In the genomic region with DNA sequence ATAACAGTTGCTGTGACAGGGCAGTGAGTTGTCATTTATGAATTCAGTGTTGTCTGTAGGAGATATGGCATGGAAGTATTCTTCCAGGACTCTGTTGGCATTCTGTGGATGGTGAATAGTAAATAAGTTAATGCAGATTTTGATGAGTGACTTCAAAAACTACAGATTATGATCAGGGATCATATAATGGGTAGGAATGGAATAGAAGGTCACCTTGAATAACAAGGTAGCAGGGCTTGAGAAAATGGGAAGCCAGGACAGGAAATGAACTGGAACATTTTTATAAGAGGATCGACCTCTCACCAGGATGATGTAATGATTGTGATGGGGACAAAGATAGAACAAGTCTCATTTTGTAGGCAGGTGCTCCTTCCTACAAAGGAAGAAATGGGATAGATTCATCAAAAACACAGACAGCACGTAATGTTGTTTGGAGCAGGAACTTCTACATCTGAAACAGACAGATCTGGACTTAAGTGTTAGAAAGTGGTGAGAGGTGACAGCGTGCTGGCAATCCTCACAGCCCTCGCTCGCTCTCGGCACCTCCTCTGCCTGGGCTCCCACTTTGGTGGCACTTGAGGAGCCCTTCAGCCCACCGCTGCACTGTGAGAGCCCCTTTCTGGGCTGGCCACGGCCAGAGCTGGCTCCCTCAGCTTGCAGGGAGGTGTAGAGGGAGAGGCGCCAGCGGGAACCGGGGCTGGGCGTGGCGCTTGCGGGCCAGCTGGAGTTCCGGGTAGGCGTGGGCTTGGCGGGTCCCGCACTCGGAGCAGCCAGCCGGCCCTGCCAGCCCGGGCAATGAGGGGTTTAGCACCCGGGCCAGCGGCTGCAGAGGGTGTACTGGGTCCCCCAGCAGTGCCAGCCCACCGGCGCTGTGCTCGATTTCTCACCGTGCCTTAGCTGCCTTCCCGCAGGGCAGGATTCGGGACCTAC, we compare ENCODE assay signal across 38 cellular contexts. TPM values are rescaled to one million over a fixed set of nuclear protein-coding genes. Genes with fewer than 3 reads are reported as not detected.
DNase-seq lines count a peak whose midpoint lies in the region; ATAC-seq, FAIRE-seq and TF ChIP-seq lines count a peak whose summit lies in the region.
"Had no signal": no experiment of that assay in that cellular context is flagged by ENCODE, and none has a peak within 500 bp of the region (broad histone marks: within the 10 kb centered on the region; RNA-seq: fewer than 3 reads in every experiment).

No MANE protein-coding gene starts in this region.

- H3K27ac ChIP-seq in 22Rv1, result peak overlapping the region; percentile 74
- no peak overlapping the region for H3K27ac ChIP-seq in CD4-positive, alpha-beta T cell (ENCODE audit: low read depth, low read length)
- H3K27ac ChIP-seq in K562 (ENCODE audit: extremely low read depth, low read depth, low read length), result no peak overlapping the region
- H3K27ac ChIP-seq: C4-2B, esophagus muscularis mucosa, sigmoid colon, tibial nerve had no signal

- in situ Hi-C loops in K562 (cut with MboI), result loop anchor here (5.0 kb wide), 1 partner anchor 62 kb away; no protein-coding TSS in a partner anchor

- no peaks in the 10 kb centered on the region for H3K36me3 ChIP-seq in K562 (ENCODE audit: control insufficient read depth, insufficient read depth, low read length)
- H3K36me3 ChIP-seq: esophagus muscularis mucosa, sigmoid colon, tibial nerve had no signal

- TF ChIP-seq RAD21 in K562 (CRISPR knock-in tag; conservative IDR thresholded peaks at IDR 0.05 in 1 of 2, IDR thresholded peaks at IDR 0.05 in 1 of 2), result no peak

- intact Hi-C loops in CD4-positive, alpha-beta T cell (cut with DNase I, micrococcal nuclease), result no loop called here
- intact Hi-C loops in K562 (cut with micrococcal nuclease), result no loop called here

- no peak for FAIRE-seq in K562 (lab: Jason Lieb, UNC)
- FAIRE-seq: endometrium, TTC549 had no signal

- H4K20me1 ChIP-seq in K562 (replicated peaks; ENCODE audit: control insufficient read depth, insufficient read depth, low read length), result no peaks in the 10 kb centered on the region

- 0 out of 2 replicates have a peak, but pooled peaks have one; percentile 30 for TF ChIP-seq POLR2A in K562 (conservative IDR thresholded peaks at IDR 0.05)

- TF ChIP-seq CTCF in 22Rv1 (IDR thresholded peaks at IDR 0.05) (no peak), K562 (IDR thresholded peaks at IDR 0.05 in 2 of 3, conservative IDR thresholded peaks at IDR 0.05 in 1 of 3; ENCODE audit: insufficient read depth in 2 of 3, low read depth in 1 of 3, low read length in 3 of 3) (no peak)
- no peak for TF ChIP-seq CTCF in CD4-positive, alpha-beta T cell (IDR thresholded peaks at IDR 0.05)

- H3K27ac Mint-ChIP-seq in CD4-positive, alpha-beta T cell, result no peak overlapping the region
- H3K27ac Mint-ChIP-seq: activated naive CD8-positive, alpha-beta T cell treated with anti-CD3 and anti-CD28 coated beads, Interleukin-2, amount 10 ng/mL, durations not matched to agents 7 days and 5 days; HFFc6; mesothelial cell of epicardium; naive B cell; progenitor cell of endocrine pancreas had no signal

- H3K4me3 ChIP-seq in K562, result peak overlapping the region; percentile 22; the same call in 1 of the 2 replicates
- H3K4me3 ChIP-seq: sigmoid colon, tibial nerve had no signal

- H3K4me3 Mint-ChIP-seq in CD4-positive, alpha-beta T cell, result peak overlapping the region; percentile 60
- H3K4me3 Mint-ChIP-seq: activated naive CD8-positive, alpha-beta T cell treated with anti-CD3 and anti-CD28 coated beads, Interleukin-2, amount 10 ng/mL, durations not matched to agents 7 days and 5 days; activated T-cell treated with anti-CD3 and anti-CD28 coated beads, Interleukin-2, amount 50 U/mL, for 24 hours; HFFc6; mesothelial cell of epicardium had no signal

- H3K36me3 Mint-ChIP-seq in CD4-positive, alpha-beta T cell (ENCODE audit: low read depth), result no peaks in the 10 kb centered on the region
- H3K36me3 Mint-ChIP-seq: activated naive CD8-positive, alpha-beta T cell treated with anti-CD3 and anti-CD28 coated beads, Interleukin-2, amount 10 ng/mL, durations not matched to agents 7 days and 5 days; mesothelial cell of epicardium had no signal

- POLR2A ChIA-PET in CD4-positive, alpha-beta T cell (lab: Charles Lee), result no interaction called here
- POLR2A ChIA-PET in K562 (lab: Yijun Ruan, JAX), result interaction anchor here (0.6 to 1.2 kb wide), 2 partner anchors 29 to 601 kb away, joined by 3 to 4 read pairs; no protein-coding TSS in a partner anchor

- H3K9me3 Mint-ChIP-seq in CD4-positive, alpha-beta T cell, result no peaks in the 10 kb centered on the region
- H3K9me3 Mint-ChIP-seq: activated T-cell treated with anti-CD3 and anti-CD28 coated beads, Interleukin-2, amount 50 U/mL, for 24 hours; HFFc6; naive B cell had no signal

- WGBS in K562 (ENCODE audit: insufficient coverage, low coverage, missing lambda C conversion rate), result 32% methylated on average over 23 of the region's 29 CpGs

- H2AFZ ChIP-seq in K562 (ENCODE audit: low read depth, low read length), result peak overlapping the region; percentile 70

- no peak for TF ChIP-seq EP300 in K562 (IDR thresholded peaks at IDR 0.05; ENCODE audit: low read length)

- H3K9ac ChIP-seq in K562 (ENCODE audit: insufficient read depth in 1 of 2, low read depth in 2 of 2, low read length in 2 of 2), result peak overlapping the region; percentile 31 to 84

- H3K9me3 ChIP-seq in CD4-positive, alpha-beta T cell (ENCODE audit: control insufficient read depth, low read length), result no peaks in the 10 kb centered on the region
- H3K9me3 ChIP-seq in K562 (replicated peaks; ENCODE audit: control insufficient read depth, insufficient read depth, low read depth, low read length), result peaks cover 6% of the 10 kb centered on the region
- H3K9me3 ChIP-seq: Caco-2, esophagus muscularis mucosa, sigmoid colon, tibial nerve had no signal

- no peak for DNase-seq in CD4-positive, alpha-beta T cell
- peak; percentile 53 for DNase-seq in NCI-H2227 (lab: John Stamatoyannopoulos, UW; ENCODE audit: unreplicated experiment)
- peak in 1 of 4 experiments; percentile 51 for DNase-seq in K562 (ENCODE audit: extremely low read depth in 1 of 4, low spot score in 3 of 4)
- DNase-seq in A172 (ENCODE audit: low spot score), result no peak
- DNase-seq in activated CD8-positive, alpha-beta memory T cell treated with anti-CD3 and anti-CD28 coated beads for 24 hours, result no peak
- DNase-seq in MV-4-11 (lab: John Stamatoyannopoulos, UW), result no peak
- DNase-seq: activated CD4-positive, alpha-beta T cell treated with anti-CD3 and anti-CD28 coated beads, Interleukin-2, amount 50 U/mL, for 1 hour; activated CD4-positive, CD25-positive, alpha-beta regulatory T cell; activated gamma-delta T cell; activated naive CD8-positive, alpha-beta T cell treated with anti-CD3 and anti-CD28 coated beads, Interleukin-2, amount 10 ng/mL, durations not matched to agents 7 days and 5 days; activated T-cell treated with anti-CD3 and anti-CD28 coated beads, Interleukin-2, amount 50 U/mL, for 24 hours; Caco-2; caudate nucleus; dermis blood vessel endothelial cell; foreskin fibroblast; GOT3; head of caudate nucleus; HFFc6; islet precursor cell; naive B cell; NCI-H1105 treated with DMSO at 0.1 percent for 48 hours; NCI-H1930; NCI-H345; NCI-H748 treated with DMSO at 0.1 percent for 48 hours; sigmoid colon; stimulated activated CD4-positive, alpha-beta T cell treated with anti-CD3 and anti-CD28 coated beads, Interleukin-12 subunit alpha, Interleukin-12 subunit beta, amount 100 ng/mL, for 4 hours; stimulated activated CD4-positive, alpha-beta T cell treated with anti-CD3 and anti-CD28 coated beads, Interleukin-4, amount 100 ng/mL, for 24 hours; T-helper 1 cell had no signal

- no peaks in the 10 kb centered on the region for H3K4me1 Mint-ChIP-seq in CD4-positive, alpha-beta T cell (ENCODE audit: low read depth)
- H3K4me1 Mint-ChIP-seq: mesothelial cell of epicardium had no signal

- ATAC-seq in CD4-positive, alpha-beta T cell (ENCODE audit: poor library complexity), result no peak
- no peak for ATAC-seq in K562

- no peaks in the 10 kb centered on the region for H3K9me1 ChIP-seq in K562 (ENCODE audit: control insufficient read depth, insufficient read depth, low read length)

- peaks cover 3 to 8% of the 10 kb centered on the region in 2 experiments; a peak in 4 of 5 replicates for H3K4me1 ChIP-seq in K562 (replicated peaks in 1 of 2; ENCODE audit: control insufficient read depth in 2 of 2, insufficient read depth in 2 of 2, low read length in 2 of 2)
- H3K4me1 ChIP-seq: sigmoid colon, tibial nerve had no signal

- peaks cover 23% of the 10 kb centered on the region for H3K27me3 Mint-ChIP-seq in CD4-positive, alpha-beta T cell
- H3K27me3 Mint-ChIP-seq: progenitor cell of endocrine pancreas had no signal

- CTCF ChIA-PET in CD4-positive, alpha-beta T cell (lab: Charles Lee), result no interaction called here
- CTCF ChIA-PET in K562 (lab: Yijun Ruan, JAX; ENCODE audit: low intra/inter-chr PET ratio), result no interaction called here

- no peaks in the 10 kb centered on the region for H3K27me3 ChIP-seq in CD4-positive, alpha-beta T cell (ENCODE audit: control insufficient read depth, insufficient read depth, low read length)
- no peaks in the 10 kb centered on the region for H3K27me3 ChIP-seq in K562 (ENCODE audit: control insufficient read depth in 2 of 2, insufficient read depth in 2 of 2, low read length in 2 of 2)
- H3K27me3 ChIP-seq: sigmoid colon, tibial nerve had no signal

- no peaks in the 10 kb centered on the region for H3K79me2 ChIP-seq in K562 (ENCODE audit: control insufficient read depth, insufficient read depth, low read length)

- H3K4me2 ChIP-seq in K562 (ENCODE audit: insufficient read depth, low read length), result peak overlapping the region; percentile 57

- BruUV-seq in K562 (replicated peaks; lab: Mats Ljungman, UMichigan), result no TSS peak

RNA-seq across cellular contexts. Expression of a gene that starts 30.8 kb away (rescaled TPM):
- 10 to 100 TPM; 49.6 to 55.1 TPM for total RNA-seq in CD4-positive, alpha-beta T cell
- total RNA-seq in K562 (2011; cell fraction: chromatin; rRNA removed; ENCODE audit: low replicate concordance), result 114 and 205 TPM in 2 replicates
- total RNA-seq in K562 (2011; cell fraction: nucleolus; rRNA removed), result 79.2 and 86.9 TPM in 2 replicates
- 142 and 219 TPM in 2 replicates for total RNA-seq in K562 (2011; cell fraction: nucleoplasm; rRNA removed)
- total RNA-seq in K562 (2014; rRNA removed) (75.7 and 87.7 TPM in 2 replicates), K562 (2014; rRNA removed; fragmentation: Illumina TruSeq; extraction: Trizol) (129 and 148 TPM in 2 replicates), K562 (2015; rRNA removed; fragmentation: Illumina TruSeq; extraction: Trizol) (94.0 and 97.4 TPM in 2 replicates), K562 (2021) (144 and 147 TPM in 2 replicates)
- polyA plus RNA-seq in K562 (2011; rRNA removed) (176 and 197 TPM in 2 replicates), K562 (2014; fragmentation: Illumina TruSeq; extraction: Trizol) (144 and 167 TPM in 2 replicates), K562 (2014; fragmentation: Nextera tagmentation; extraction: Ambion mirVana) (100 to 1,000 TPM; 212 to 220 TPM), K562 (2014; rRNA removed) (107 and 110 TPM in 2 replicates)
- 34.5 and 75.0 TPM in 2 replicates for polyA plus RNA-seq in K562 (2011; cell fraction: cytosol; rRNA removed)
- polyA plus RNA-seq in K562 (2011; cell fraction: nucleus; rRNA removed), result 38.8 and 65.1 TPM in 2 replicates
- polyA plus RNA-seq in K562 (2012), result 157 and 163 TPM in 2 replicates
- 241 and 283 TPM in 2 replicates for polyA minus RNA-seq in K562 (2011; rRNA and poly(A)+ RNA removed)
- 83.5 and 101 TPM in 2 replicates for polyA minus RNA-seq in K562 (2011; cell fraction: cytosol; rRNA and poly(A)+ RNA removed)
- 13.6 and 24.5 TPM in 2 replicates for polyA minus RNA-seq in K562 (2011; cell fraction: nucleus; rRNA and poly(A)+ RNA removed)
- 110 TPM in 2 replicates for total RNA-seq in A172 (2014; rRNA removed; shearing (Covaris generic))

RNA-seq across cellular contexts. Expression of a gene that starts 45.7 kb away (rescaled TPM):
- total RNA-seq in CD4-positive, alpha-beta T cell, result under 1 TPM; 0.38 to 0.39 TPM
- 0.48 and 1.2 TPM in 2 replicates for total RNA-seq in K562 (2011; cell fraction: chromatin; rRNA removed; ENCODE audit: low replicate concordance)
- 1.2 and 1.8 TPM in 2 replicates for total RNA-seq in K562 (2011; cell fraction: nucleolus; rRNA removed)
- total RNA-seq in K562 (2011; cell fraction: nucleoplasm; rRNA removed), result 1.5 and 3.0 TPM in 2 replicates
- 0.18 and 0.20 TPM in 2 replicates for total RNA-seq in K562 (2014; rRNA removed)
- total RNA-seq in K562 (2014; rRNA removed; fragmentation: Illumina TruSeq; extraction: Trizol), result 0.16 and 0.18 TPM in 2 replicates
- total RNA-seq in K562 (2015; rRNA removed; fragmentation: Illumina TruSeq; extraction: Trizol), result 0.11 and 0.14 TPM in 2 replicates
- total RNA-seq in K562 (2021), result 0.11 and 0.33 TPM in 2 replicates
- polyA plus RNA-seq in K562 (2011; rRNA removed), result 0.13 TPM in 1 of 2 replicates, not detected in the other
- polyA plus RNA-seq in K562 (2011; cell fraction: cytosol; rRNA removed), result 0.07 TPM in 1 of 2 replicates, not detected in the other
- 0.32 and 0.37 TPM in 2 replicates for polyA plus RNA-seq in K562 (2011; cell fraction: nucleus; rRNA removed)
- polyA plus RNA-seq in K562 (2012), result 0.04 and 0.21 TPM in 2 replicates
- not detected in 2 replicates for polyA plus RNA-seq in K562 (2014; fragmentation: Illumina TruSeq; extraction: Trizol)
- not detected for polyA plus RNA-seq in K562 (2014; fragmentation: Nextera tagmentation; extraction: Ambion mirVana)
- polyA plus RNA-seq in K562 (2014; rRNA removed), result 0.04 TPM in 1 of 2 replicates, not detected in the other
- 0.09 and 0.21 TPM in 2 replicates for polyA minus RNA-seq in K562 (2011; rRNA and poly(A)+ RNA removed)
- 0.36 TPM in 1 of 2 replicates, not detected in the other for polyA minus RNA-seq in K562 (2011; cell fraction: cytosol; rRNA and poly(A)+ RNA removed)
- polyA minus RNA-seq in K562 (2011; cell fraction: nucleus; rRNA and poly(A)+ RNA removed), result 1.6 and 2.0 TPM in 2 replicates
- total RNA-seq in A172 (2014; rRNA removed; shearing (Covaris generic)), result not detected in 2 replicates
- total RNA-seq: esophagus muscularis mucosa, lower leg skin, progenitor cell of endocrine pancreas, RPMI7951, sigmoid colon, tibial nerve had no signal

RNA-seq across cellular contexts. Expression of a gene that starts 45.8 kb away (rescaled TPM):
- total RNA-seq in CD4-positive, alpha-beta T cell, result 10 to 100 TPM; 25.5 to 28.1 TPM
- total RNA-seq in K562 (2011; cell fraction: chromatin; rRNA removed; ENCODE audit: low replicate concordance), result 41.8 and 105 TPM in 2 replicates
- 33.6 and 35.4 TPM in 2 replicates for total RNA-seq in K562 (2011; cell fraction: nucleolus; rRNA removed)
- 32.4 and 48.0 TPM in 2 replicates for total RNA-seq in K562 (2011; cell fraction: nucleoplasm; rRNA removed)
- total RNA-seq in K562 (2014; rRNA removed) (52.8 and 129 TPM in 2 replicates), K562 (2014; rRNA removed; fragmentation: Illumina TruSeq; extraction: Trizol) (52.2 and 55.1 TPM in 2 replicates), K562 (2015; rRNA removed; fragmentation: Illumina TruSeq; extraction: Trizol) (56.1 and 65.9 TPM in 2 replicates), K562 (2021) (48.6 TPM in 2 replicates)
- polyA plus RNA-seq in K562 (2011; rRNA removed) (24.9 and 25.8 TPM in 2 replicates), K562 (2014; fragmentation: Illumina TruSeq; extraction: Trizol) (66.3 and 73.1 TPM in 2 replicates), K562 (2014; fragmentation: Nextera tagmentation; extraction: Ambion mirVana) (100 to 1,000 TPM in 1 of 2 experiments, 10 to 100 TPM in 1; 51.7 to 101 TPM), K562 (2014; rRNA removed) (43.6 and 46.2 TPM in 2 replicates)
- polyA plus RNA-seq in K562 (2011; cell fraction: cytosol; rRNA removed), result 30.6 and 33.9 TPM in 2 replicates
- 80.1 and 82.5 TPM in 2 replicates for polyA plus RNA-seq in K562 (2011; cell fraction: nucleus; rRNA removed)
- 36.3 and 43.3 TPM in 2 replicates for polyA plus RNA-seq in K562 (2012)
- 32.5 and 38.9 TPM in 2 replicates for polyA minus RNA-seq in K562 (2011; rRNA and poly(A)+ RNA removed)
- 12.7 and 25.0 TPM in 2 replicates for polyA minus RNA-seq in K562 (2011; cell fraction: cytosol; rRNA and poly(A)+ RNA removed)
- 36.8 and 46.4 TPM in 2 replicates for polyA minus RNA-seq in K562 (2011; cell fraction: nucleus; rRNA and poly(A)+ RNA removed)
- total RNA-seq in A172 (2014; rRNA removed; shearing (Covaris generic)), result 14.0 and 18.2 TPM in 2 replicates
